In the genomic region with DNA sequence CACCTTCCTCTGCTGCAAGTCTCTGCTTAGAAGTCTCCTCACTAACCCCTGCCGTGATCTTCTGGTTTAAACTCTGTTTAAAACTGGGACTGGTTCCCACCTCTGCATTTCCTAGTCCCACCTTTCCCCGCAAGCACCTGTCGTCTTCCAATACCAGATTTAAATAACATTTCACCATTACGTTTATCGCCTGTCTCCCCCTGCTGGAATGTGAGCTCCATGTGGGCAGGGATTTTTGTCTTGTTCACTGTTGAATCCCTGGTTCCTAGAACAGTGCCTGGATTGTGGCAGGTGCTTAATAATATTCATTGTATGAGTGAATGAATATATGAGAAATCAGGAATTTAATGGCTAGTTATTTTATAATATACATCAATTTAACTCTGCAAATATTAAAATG, we compare ENCODE assay signal across 18 cellular contexts. TPM values are rescaled to one million over a fixed set of nuclear protein-coding genes. Genes with fewer than 3 reads are reported as not detected.
A peak's percentile ranks its signal among the peaks of the same experiment; 100 is the strongest.
DNase-seq lines count a peak whose midpoint lies in the region; ATAC-seq, FAIRE-seq and TF ChIP-seq lines count a peak whose summit lies in the region.
"Had no signal": no experiment of that assay in that cellular context is flagged by ENCODE, and none has a peak within 500 bp of the region (broad histone marks: within the 10 kb centered on the region; RNA-seq: fewer than 3 reads in every experiment).

No MANE protein-coding gene starts in this region.

- ATAC-seq in GM23338 (no peak), HG03571 (IDR thresholded peaks at IDR 0.05; ENCODE audit: unreplicated experiment) (no peak)
- ATAC-seq: naive thymus-derived CD4-positive, alpha-beta T cell; stimulated activated naive B cell treated with anti-CD40 and anti-IgM and Interleukin-4, amounts not matched to agents 10 μg/mL and 1 μg/mL and 100 μg/mL, for 72 hours had no signal

- H3K9ac ChIP-seq in kidney (ENCODE audit: low read length in 2 of 2) = no peak overlapping the region

- FAIRE-seq in kidney (lab: Jason Lieb, UNC) = no peak

- intact Hi-C loops in kidney (cut with DNase I) = no loop called here

- H3K36me3 Mint-ChIP-seq in GM23338 (ENCODE audit: low read depth) = no peaks in the 10 kb centered on the region
- H3K36me3 Mint-ChIP-seq: naive thymus-derived CD4-positive, alpha-beta T cell; stimulated activated naive B cell treated with anti-CD40 and anti-IgM and Interleukin-4, amounts not matched to agents 10 μg/mL and 1 μg/mL and 100 μg/mL, for 72 hours had no signal

- H3K36me3 ChIP-seq in GM23338 (ENCODE audit: insufficient read depth) (no peaks in the 10 kb centered on the region), kidney (ENCODE audit: control insufficient read depth in 1 of 2, insufficient read depth in 2 of 2, low read length in 2 of 2) (no peaks in the 10 kb centered on the region)
- H3K36me3 ChIP-seq: uterus had no signal

- H3K9me3 Mint-ChIP-seq in GM23338 = no peaks in the 10 kb centered on the region
- H3K9me3 Mint-ChIP-seq: stimulated activated naive B cell treated with anti-CD40 and anti-IgM and Interleukin-4, amounts not matched to agents 10 μg/mL and 1 μg/mL and 100 μg/mL, for 72 hours had no signal

- peaks cover 40% of the 10 kb centered on the region for H3K4me1 Mint-ChIP-seq in GM23338

- peaks cover 27% of the 10 kb centered on the region for H3K4me1 ChIP-seq in GM23338 (ENCODE audit: insufficient read depth)
- peaks cover 0 to 2% of the 10 kb centered on the region in 2 donors for H3K4me1 ChIP-seq in kidney (ENCODE audit: control insufficient read depth in 1 of 2, insufficient read depth in 1 of 2, low read depth in 1 of 2, low read length in 2 of 2)
- H3K4me1 ChIP-seq: uterus had no signal

- H4K20me1 ChIP-seq in GM23338 (replicated peaks; ENCODE audit: insufficient read depth) = no peaks in the 10 kb centered on the region

- no peak overlapping the region; the same call in 1 of the 2 replicates for H2AFZ ChIP-seq in GM23338

- no peak overlapping the region for H3K27ac ChIP-seq in AG04450 (ENCODE audit: low read depth, low read length)
- H3K27ac ChIP-seq in GM23338 (ENCODE audit: low read depth) = no peak overlapping the region
- H3K27ac ChIP-seq in VCaP = no peak overlapping the region
- no peak overlapping the region for H3K27ac ChIP-seq in kidney (ENCODE audit: low read depth in 2 of 2, low read length in 2 of 2)
- H3K27ac ChIP-seq: uterus had no signal

- peaks cover 19% of the 10 kb centered on the region for H3F3A ChIP-seq in GM23338 (replicated peaks; ENCODE audit: low read depth)

- no peaks in the 10 kb centered on the region for H3K79me2 ChIP-seq in GM23338 (replicated peaks; ENCODE audit: insufficient read depth)

- peak overlapping the region; percentile 2; the same call in 1 of the 2 replicates for H3K27ac Mint-ChIP-seq in GM23338
- H3K27ac Mint-ChIP-seq: naive thymus-derived CD4-positive, alpha-beta T cell; stimulated activated naive B cell treated with anti-CD40 and anti-IgM and Interleukin-4, amounts not matched to agents 10 μg/mL and 1 μg/mL and 100 μg/mL, for 72 hours had no signal

- H3K4me2 ChIP-seq in GM23338 = no peak overlapping the region

- H3K4me3 ChIP-seq in AG04450 (ENCODE audit: low read depth, low read length) (no peak overlapping the region), GM23338 (no peak overlapping the region), fibroblast of villous mesenchyme (ENCODE audit: low read depth, low read length) (no peak overlapping the region), kidney (ENCODE audit: low read length in 2 of 2) (no peak overlapping the region)
- H3K4me3 ChIP-seq: uterus had no signal

- H3K4me3 Mint-ChIP-seq in GM23338 = no peak overlapping the region; the same call in 2 of the 3 replicates
- H3K4me3 Mint-ChIP-seq: naive thymus-derived CD4-positive, alpha-beta T cell; stimulated activated naive B cell treated with anti-CD40 and anti-IgM and Interleukin-4, amounts not matched to agents 10 μg/mL and 1 μg/mL and 100 μg/mL, for 72 hours had no signal

- H3K9me2 ChIP-seq in GM23338 (ENCODE audit: insufficient read depth) = no peaks in the 10 kb centered on the region

- no peaks in the 10 kb centered on the region; the same call in 1 of the 2 replicates for H3K9me3 ChIP-seq in AG04450 (ENCODE audit: control insufficient read depth, insufficient read depth, low read length)
- H3K9me3 ChIP-seq in kidney (ENCODE audit: control insufficient read depth in 1 of 2, low read length in 2 of 2) = no peaks in the 10 kb centered on the region
- H3K9me3 ChIP-seq: uterus had no signal

- DNase-seq in AG04450 (ENCODE audit: low read depth, low spot score) (no peak), GM23338 (ENCODE audit: low spot score) (peak; percentile 82), fibroblast of villous mesenchyme (ENCODE audit: low read depth) (no peak), kidney (no peak), SHP77 treated with DMSO at 0.1 percent for 48 hours (lab: John Stamatoyannopoulos, UW) (no peak), NCI-H1048 (lab: John Stamatoyannopoulos, UW) (no peak)
- DNase-seq: activated CD4-positive, alpha-beta T cell treated with anti-CD3 and anti-CD28 coated beads for 1 hour; C1 segment of cervical spinal cord; GOT3; islet precursor cell; naive thymus-derived CD4-positive, alpha-beta T cell; NCI-H1092; retina; stimulated activated CD4-positive, alpha-beta T cell treated with anti-CD3 and anti-CD28 coated beads, Interleukin-4, amount 100 ng/mL, for 24 hours; stimulated activated naive B cell treated with anti-CD40 and anti-IgM and Interleukin-4, amounts not matched to agents 10 μg/mL and 1 μg/mL and 100 μg/mL, for 72 hours; uterus had no signal

- CTCF ChIA-PET in AG04450 (lab: Charles Lee) = interaction anchor here (1.0 kb wide), 1 partner anchor 8 kb away, joined by 3 read pairs; no protein-coding TSS in a partner anchor

- peak; percentile 34 for TF ChIP-seq CTCF in AG04450 (IDR thresholded peaks at IDR 0.05; ENCODE audit: low read depth, low read length)
- peak; percentile 77 to 86 for TF ChIP-seq CTCF in GM23338 (conservative IDR thresholded peaks at IDR 0.05; ENCODE audit: low read depth in 2 of 2)
- peak; percentile 37 for TF ChIP-seq CTCF in VCaP (conservative IDR thresholded peaks at IDR 0.05)
- TF ChIP-seq CTCF in fibroblast of villous mesenchyme (IDR thresholded peaks at IDR 0.05; ENCODE audit: insufficient read depth, low read depth, low read length) = peak; percentile 26
- TF ChIP-seq CTCF in kidney (IDR thresholded peaks at IDR 0.05; ENCODE audit: borderline replicate concordance, extremely low read depth, insufficient read depth) = no peak

- H3K27me3 ChIP-seq in AG04450 (ENCODE audit: control insufficient read depth, insufficient read depth, low read length) (peaks cover 3% of the 10 kb centered on the region), GM23338 (ENCODE audit: insufficient read depth) (no peaks in the 10 kb centered on the region)
- H3K27me3 ChIP-seq: uterus had no signal

- peaks cover 10% of the 10 kb centered on the region for H3K27me3 Mint-ChIP-seq in GM23338 (ENCODE audit: insufficient read depth, low read depth, poor library complexity)

- POLR2A ChIA-PET in AG04450 (lab: Yijun Ruan, JAX) = no interaction called here

RNA-seq across cellular contexts. Expression of a gene that starts 2.7 kb away (rescaled TPM):
- polyA plus RNA-seq in AG04450 (2011; rRNA removed) (1.5 and 1.9 TPM in 2 replicates), GM23338 (2016; fragmentation: Nextera tagmentation; extraction: Ambion mirVana) (9.1 and 10.6 TPM in 2 replicates), kidney (ENCODE audit: insufficient read depth, low read depth, low replicate concordance) (not detected)
- polyA minus RNA-seq in AG04450 (2011; rRNA and poly(A)+ RNA removed) = 0.26 and 0.87 TPM in 2 replicates
- 4.0 and 5.2 TPM in 2 replicates for total RNA-seq in GM23338 (2014; rRNA removed; shearing (Covaris generic))
- total RNA-seq in fibroblast of villous mesenchyme (0.32 TPM in 1 of 2 replicates, not detected in the other), kidney (not detected)
- total RNA-seq: naive thymus-derived CD4-positive, alpha-beta T cell had no signal
- polyA plus RNA-seq: naive thymus-derived CD4-positive, alpha-beta T cell had no signal

RNA-seq across cellular contexts. Expression of a gene that starts 18.9 kb away (rescaled TPM):
- polyA plus RNA-seq in AG04450 (2011; rRNA removed) = 0.21 and 0.40 TPM in 2 replicates
- polyA minus RNA-seq in AG04450 (2011; rRNA and poly(A)+ RNA removed) = 0.39 and 0.46 TPM in 2 replicates
- 0.56 TPM in 1 of 2 replicates, not detected in the other for total RNA-seq in GM23338 (2014; rRNA removed; shearing (Covaris generic))
- polyA plus RNA-seq in GM23338 (2016; fragmentation: Nextera tagmentation; extraction: Ambion mirVana) = not detected in 2 replicates
- total RNA-seq in fibroblast of villous mesenchyme = not detected in 2 replicates
- 0.60 TPM for total RNA-seq in kidney
- polyA plus RNA-seq in kidney (ENCODE audit: insufficient read depth, low read depth, low replicate concordance) = not detected

RNA-seq across cellular contexts. Expression of a gene that starts 33.4 kb away (rescaled TPM):
- 0.68 and 1.1 TPM in 2 replicates for polyA plus RNA-seq in AG04450 (2011; rRNA removed)
- 0.52 and 1.2 TPM in 2 replicates for polyA minus RNA-seq in AG04450 (2011; rRNA and poly(A)+ RNA removed)
- 40.9 and 48.3 TPM in 2 replicates for total RNA-seq in GM23338 (2014; rRNA removed; shearing (Covaris generic))
- polyA plus RNA-seq in GM23338 (2016; fragmentation: Nextera tagmentation; extraction: Ambion mirVana) = 22.2 and 24.3 TPM in 2 replicates
- total RNA-seq in fibroblast of villous mesenchyme = 2.6 and 4.3 TPM in 2 replicates
- total RNA-seq in kidney = 42.7 TPM
- 5.6 TPM for polyA plus RNA-seq in kidney (ENCODE audit: insufficient read depth, low read depth, low replicate concordance)
- polyA plus RNA-seq: naive thymus-derived CD4-positive, alpha-beta T cell had no signal

RNA-seq across cellular contexts. Expression of a gene that starts 41.8 kb away (rescaled TPM):
- 45.4 and 63.2 TPM in 2 replicates for polyA plus RNA-seq in AG04450 (2011; rRNA removed)
- polyA minus RNA-seq in AG04450 (2011; rRNA and poly(A)+ RNA removed) = 10.4 and 17.6 TPM in 2 replicates
- 42.7 and 49.3 TPM in 2 replicates for total RNA-seq in GM23338 (2014; rRNA removed; shearing (Covaris generic))
- polyA plus RNA-seq in GM23338 (2016; fragmentation: Nextera tagmentation; extraction: Ambion mirVana) = 33.7 and 36.2 TPM in 2 replicates
- 47.0 and 66.5 TPM in 2 replicates for total RNA-seq in fibroblast of villous mesenchyme
- total RNA-seq in kidney = 28.0 TPM
- 39.6 TPM for polyA plus RNA-seq in kidney (ENCODE audit: insufficient read depth, low read depth, low replicate concordance)
